14 cellular contexts compared by ENCODE assay signal in the genomic region with DNA sequence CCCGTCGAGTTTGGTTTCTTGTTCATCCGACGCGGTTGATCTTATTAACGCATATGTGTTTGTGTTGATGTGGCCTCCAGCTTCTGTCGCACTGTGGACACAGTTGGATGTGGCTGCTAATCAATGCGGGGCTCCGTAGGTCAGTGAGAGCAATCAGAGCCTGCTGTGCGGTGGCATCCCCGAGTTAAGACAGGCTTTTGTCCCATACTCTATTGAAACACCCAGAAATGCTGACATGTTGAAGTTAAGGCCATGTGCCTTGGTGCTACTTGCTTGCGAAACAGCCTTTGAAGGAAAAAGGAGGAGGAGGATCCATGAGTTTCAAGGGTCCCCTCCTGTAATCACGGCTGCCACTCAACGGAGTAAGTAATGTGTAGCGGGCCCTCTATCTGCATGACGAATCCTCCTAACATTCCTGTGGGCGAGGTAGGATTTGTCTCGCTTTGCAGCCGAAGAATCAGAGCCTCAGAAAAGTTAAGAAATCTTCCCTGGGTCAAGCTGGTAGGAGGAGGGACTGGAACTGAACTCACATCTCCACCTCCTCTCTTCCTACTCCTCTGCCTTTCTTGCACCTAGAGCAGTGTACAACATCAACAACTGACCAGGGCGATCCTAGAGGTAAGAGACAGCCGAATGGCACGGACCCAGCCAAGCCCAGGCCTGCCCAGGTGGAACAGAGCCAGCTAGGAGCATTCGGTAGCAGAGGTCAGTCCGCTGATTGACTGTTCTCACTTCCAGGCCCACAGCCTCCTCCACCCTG. TPM values are rescaled to one million over a fixed set of nuclear protein-coding genes. Genes with fewer than 3 reads are reported as not detected.
DNase-seq lines count a peak whose midpoint lies in the region; ATAC-seq and TF ChIP-seq lines count a peak whose summit lies in the region.
"Had no signal": no experiment of that assay in that cellular context is flagged by ENCODE, and none has a peak within 500 bp of the region (broad histone marks: within the 10 kb centered on the region; RNA-seq: fewer than 3 reads in every experiment).

No MANE protein-coding gene starts in this region.

- DNase-seq in NCI-H146 (lab: John Stamatoyannopoulos, UW) (peak; percentile 46), NCI-H146 treated with DMSO at 0.1 percent for 48 hours (lab: John Stamatoyannopoulos, UW; ENCODE audit: unreplicated experiment) (no peak), head of caudate nucleus (peak in 27 of 42 donors; percentile 39 to 89 (median 69)), retinal pigment epithelial cell (ENCODE audit: low read depth) (peak; percentile 29), gastrocnemius medialis (no peak)
- DNase-seq in stimulated activated CD4-positive, alpha-beta T cell treated with anti-CD3 and anti-CD28 coated beads, Interleukin-4, amount 100 ng/mL, for 24 hours = no peak
- DNase-seq in stimulated activated CD8-positive, alpha-beta memory T cell treated with anti-CD3 and anti-CD28 coated beads, Interleukin-4, amount 100 ng/mL, for 48 hours = no peak
- DNase-seq: activated CD8-positive, alpha-beta memory T cell treated with anti-CD3 and anti-CD28 coated beads, Interleukin-2, amount 50 U/mL, for 4 hours; natural killer cell; stimulated activated CD4-positive, alpha-beta T cell treated with anti-CD3 and anti-CD28 coated beads, Interleukin-4, amount 100 ng/mL, for 4 hours; T-helper 1 cell; thyroid gland had no signal

- TF ChIP-seq CTCF in VCaP (conservative IDR thresholded peaks at IDR 0.05) (no peak), retinal pigment epithelial cell (conservative IDR thresholded peaks at IDR 0.05; ENCODE audit: low read depth, low read length) (no peak), gastrocnemius medialis (IDR thresholded peaks at IDR 0.05 in 4 of 5, conservative IDR thresholded peaks at IDR 0.05 in 1 of 5) (no peak)

- no peak for ATAC-seq in gastrocnemius medialis

- H3K27me3 ChIP-seq in gastrocnemius medialis = peaks cover 11 to 15% (median 11%) of the 10 kb centered on the region in 3 donors
- H3K27me3 ChIP-seq: breast epithelium, thyroid gland had no signal

- intact Hi-C loops in head of caudate nucleus (cut with DNase I) (no loop called here), gastrocnemius medialis (cut with DNase I; ENCODE audit: low total_unique reads) (no loop called here)

- no peak for TF ChIP-seq POLR2A in gastrocnemius medialis (IDR thresholded peaks at IDR 0.05)

- in situ Hi-C loops in gastrocnemius medialis (cut with MboI; ENCODE audit: low sequenced_read_pairs in 4 of 4) = no loop called here

- H3K9me3 ChIP-seq in gastrocnemius medialis = no peaks in the 10 kb centered on the region
- H3K9me3 ChIP-seq: breast epithelium, thyroid gland had no signal

- H3K36me3 ChIP-seq in gastrocnemius medialis = no peaks in the 10 kb centered on the region
- H3K36me3 ChIP-seq: breast epithelium, thyroid gland had no signal

- peak overlapping the region; percentile 100 for H3K27ac ChIP-seq in VCaP
- no peak overlapping the region for H3K27ac ChIP-seq in gastrocnemius medialis
- H3K27ac ChIP-seq: thyroid gland had no signal

- H3K4me3 ChIP-seq in retinal pigment epithelial cell (ENCODE audit: low read length) = no peak overlapping the region
- no peak overlapping the region for H3K4me3 ChIP-seq in gastrocnemius medialis
- H3K4me3 ChIP-seq: breast epithelium, thyroid gland had no signal

- peaks cover 0 to 2% of the 10 kb centered on the region in 2 donors for H3K4me1 ChIP-seq in gastrocnemius medialis
- H3K4me1 ChIP-seq: thyroid gland had no signal

RNA-seq across cellular contexts. Expression of a gene that starts 19.5 kb away (rescaled TPM):
- 1 to 10 TPM; 1.4 to 4.5 (median 1.8) TPM for total RNA-seq in gastrocnemius medialis

Comparison
In these comparisons a context has a peak if more than half of its experiments do, and no peak if none do; other contexts are left out.
1. DNase-seq: peak in NCI-H146 (single experiment), head of caudate nucleus (27 of 42) and retinal pigment epithelial cell (single experiment); none in NCI-H146 treated with DMSO at 0.1 percent for 48 hours (single experiment), stimulated activated CD4-positive, alpha-beta T cell treated with anti-CD3 and anti-CD28 coated beads, Interleukin-4, amount 100 ng/mL, for 24 hours (single experiment), stimulated activated CD8-positive, alpha-beta memory T cell treated with anti-CD3 and anti-CD28 coated beads, Interleukin-4, amount 100 ng/mL, for 48 hours (single experiment) and gastrocnemius medialis (0 of 2).